Comparison of ENCODE assay signal across 1 cellular context in the genomic region with DNA sequence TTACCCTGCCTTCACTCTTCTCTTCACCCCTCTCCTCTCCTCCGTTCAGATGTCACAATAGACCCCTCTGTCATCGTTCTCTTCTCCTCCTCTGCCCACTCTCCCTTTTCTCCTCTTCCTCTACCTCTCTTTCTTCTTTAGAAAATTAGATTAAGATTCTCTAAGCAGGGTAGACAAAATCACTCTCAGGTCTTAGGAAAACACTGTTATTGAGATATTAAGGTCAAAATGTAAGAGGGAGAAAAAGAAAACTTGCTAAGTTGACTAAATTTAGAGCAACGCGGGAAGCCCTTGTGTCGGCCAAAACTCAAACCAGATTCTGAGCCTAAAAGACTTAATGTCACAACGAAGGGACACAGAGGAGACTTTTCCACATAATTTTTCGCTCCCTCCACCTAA.
TF ChIP-seq lines count a peak whose summit lies in the region.

No MANE protein-coding gene starts in this region.

TF ChIP-seq in K562, 482 proteins besides CTCF, POLR2A, EP300 and RAD21 (continued from another document and continues in another):
- TF ChIP-seq MGA (IDR thresholded peaks at IDR 0.05) (no peak), NR3C1 (CRISPR knock-in tag; IDR thresholded peaks at IDR 0.05) (no peak), SPI1 (IDR thresholded peaks at IDR 0.05; ENCODE audit: borderline replicate concordance, low read depth, low read length) (no peak), RNF2 (IDR thresholded peaks at IDR 0.05) (no peak), ARID1B (IDR thresholded peaks at IDR 0.05) (no peak), ZBED1 (IDR thresholded peaks at IDR 0.05) (no peak), CBFA2T3 (IDR thresholded peaks at IDR 0.05) (no peak), NCOA1 (IDR thresholded peaks at IDR 0.05; ENCODE audit: low read depth) (no peak), ZNF347 (CRISPR knock-in tag; IDR thresholded peaks at IDR 0.05; ENCODE audit: low read depth) (no peak), THRB (CRISPR knock-in tag; conservative IDR thresholded peaks at IDR 0.05) (no peak), MYBL2 (IDR thresholded peaks at IDR 0.05; ENCODE audit: low read depth) (no peak), MYBL2 (CRISPR knock-in tag; IDR thresholded peaks at IDR 0.05; ENCODE audit: borderline replicate concordance) (no peak), GABPA (tag; conservative IDR thresholded peaks at IDR 0.05; ENCODE audit: low read depth) (no peak), NFIC (IDR thresholded peaks at IDR 0.05) (no peak), ZNF274 (IDR thresholded peaks at IDR 0.05; ENCODE audit: borderline replicate concordance, low read depth, low read length) (no peak), NELFE (IDR thresholded peaks at IDR 0.05; ENCODE audit: insufficient read depth, insufficient read length) (no peak), CHD7 (IDR thresholded peaks at IDR 0.05; ENCODE audit: low read depth, low read length) (no peak), HMBOX1 (IDR thresholded peaks at IDR 0.05) (no peak), NR2F6 (CRISPR knock-in tag; IDR thresholded peaks at IDR 0.05) (no peak), ZNF134 (CRISPR knock-in tag; conservative IDR thresholded peaks at IDR 0.05) (no peak), MTF1 (CRISPR knock-in tag; IDR thresholded peaks at IDR 0.05; ENCODE audit: borderline replicate concordance) (no peak), ZNF780A (CRISPR knock-in tag; IDR thresholded peaks at IDR 0.05) (no peak), NFYB (IDR thresholded peaks at IDR 0.05; ENCODE audit: extremely low read depth, insufficient read length) (no peak), KLF10 (CRISPR knock-in tag; IDR thresholded peaks at IDR 0.05) (no peak), JUND (IDR thresholded peaks at IDR 0.05; ENCODE audit: borderline replicate concordance, low read depth, low read length) (no peak), JUND (tag; IDR thresholded peaks at IDR 0.05; ENCODE audit: borderline replicate concordance, low read depth, low read length) (no peak), ZZZ3 (IDR thresholded peaks at IDR 0.05) (no peak), ZNF785 (CRISPR knock-in tag; IDR thresholded peaks at IDR 0.05) (no peak), ELF4 (CRISPR knock-in tag; IDR thresholded peaks at IDR 0.05) (0 out of 2 replicates have a peak, but pooled peaks have one; percentile 63), L3MBTL2 (IDR thresholded peaks at IDR 0.05) (no peak), ZNF589 (CRISPR knock-in tag; IDR thresholded peaks at IDR 0.05; ENCODE audit: low read depth) (no peak), MAFG (tag; conservative IDR thresholded peaks at IDR 0.05) (peak; percentile 62), SRSF3 (IDR thresholded peaks at IDR 0.05; ENCODE audit: insufficient read depth, low read length) (no peak)
- TF ChIP-seq, protein P1, sequence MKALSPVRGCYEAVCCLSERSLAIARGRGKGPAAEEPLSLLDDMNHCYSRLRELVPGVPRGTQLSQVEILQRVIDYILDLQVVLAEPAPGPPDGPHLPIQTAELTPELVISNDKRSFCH (CRISPR knock-in tag; IDR thresholded peaks at IDR 0.05) = no peak
- TF ChIP-seq, protein P1 (tag; IDR thresholded peaks at IDR 0.05) = no peak
